11 cellular contexts compared by ENCODE assay signal in the genomic region with DNA sequence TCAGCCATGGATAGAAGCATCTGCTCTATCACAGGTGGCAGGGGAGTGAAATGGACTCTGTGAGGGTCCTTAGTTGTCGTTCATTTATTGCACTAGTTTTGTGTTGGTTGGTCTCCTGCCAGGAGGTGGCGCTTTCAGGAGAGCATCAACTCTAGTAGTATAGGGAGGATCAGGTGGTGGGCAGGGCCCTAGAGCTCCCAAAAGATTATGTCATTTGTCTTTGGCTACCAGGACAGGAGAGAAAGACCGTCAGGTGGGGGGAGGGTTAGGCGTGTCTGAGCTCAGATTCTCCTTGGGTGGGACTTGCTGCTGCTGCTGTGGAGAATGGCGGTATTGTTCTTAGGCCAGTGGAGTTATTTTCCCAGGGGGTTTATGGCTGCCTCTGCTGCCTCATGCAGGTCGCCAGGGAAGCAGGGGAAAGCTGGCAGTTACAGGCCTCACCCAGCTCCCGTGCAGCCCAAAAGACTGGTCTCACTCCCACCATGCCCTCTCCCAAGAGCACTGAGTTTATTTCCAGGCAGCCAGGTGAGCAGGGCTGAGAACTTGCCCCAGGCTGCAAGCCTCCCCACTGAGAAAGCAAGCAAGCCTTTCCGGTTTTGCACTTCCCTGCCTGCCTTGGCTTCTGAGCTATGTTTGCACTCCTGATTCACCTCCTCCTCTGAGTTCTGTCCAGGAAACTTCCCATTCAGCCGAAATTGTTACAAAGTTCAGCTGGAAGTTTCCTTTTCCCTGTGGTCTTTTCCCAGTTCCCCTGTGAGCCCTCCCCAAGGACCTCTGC.
DNase-seq lines count a peak whose midpoint lies in the region; ATAC-seq and TF ChIP-seq lines count a peak whose summit lies in the region.
"Had no signal": no experiment of that assay in that cellular context is flagged by ENCODE, and none has a peak within 500 bp of the region (broad histone marks: within the 10 kb centered on the region; RNA-seq: fewer than 3 reads in every experiment).

No MANE protein-coding gene starts in this region.

- no peaks in the 10 kb centered on the region for H3K36me3 Mint-ChIP-seq in CD4-positive, alpha-beta T cell (ENCODE audit: low read depth)

- TF ChIP-seq CTCF in GM12865 (IDR thresholded peaks at IDR 0.05; ENCODE audit: insufficient read depth, low read depth, low read length, missing control alignments): no peak
- TF ChIP-seq CTCF in CD4-positive, alpha-beta T cell (IDR thresholded peaks at IDR 0.05): no peak

- no peaks in the 10 kb centered on the region for H3K27me3 ChIP-seq in CD4-positive, alpha-beta T cell (ENCODE audit: control insufficient read depth, insufficient read depth, low read length)
- H3K27me3 ChIP-seq: ascending aorta had no signal

- DNase-seq in GM12865 (ENCODE audit: low read depth): peak; percentile 2
- DNase-seq in NCI-H1048 (lab: John Stamatoyannopoulos, UW): peak; percentile 49
- peak; percentile 83 for DNase-seq in SK-MEL-5 (ENCODE audit: low read depth, low spot score)
- peak; percentile 89 for DNase-seq in islet precursor cell
- DNase-seq in NCI-H187 (lab: John Stamatoyannopoulos, UW): no peak
- DNase-seq in SKM-1 treated with dmso at 0.1 percent for 144 hours (lab: John Stamatoyannopoulos, UW; ENCODE audit: unreplicated experiment): no peak
- no peak for DNase-seq in CD4-positive, alpha-beta T cell
- DNase-seq in activated naive CD4-positive, alpha-beta T cell (lab: John Stamatoyannopoulos, UW): no peak
- DNase-seq: activated T-cell treated with anti-CD3 and anti-CD28 coated beads, Interleukin-2, amount 50 U/mL, for 1 hour had no signal

- no peak overlapping the region for H3K27ac ChIP-seq in CD4-positive, alpha-beta T cell (ENCODE audit: low read depth, low read length)
- H3K27ac ChIP-seq: ascending aorta had no signal

- POLR2A ChIA-PET in CD4-positive, alpha-beta T cell (lab: Charles Lee): no interaction called here

- CTCF ChIA-PET in CD4-positive, alpha-beta T cell (lab: Charles Lee): no interaction called here

- ATAC-seq in CD4-positive, alpha-beta T cell (ENCODE audit: poor library complexity): no peak
- ATAC-seq: HepG2 had no signal

- no peaks in the 10 kb centered on the region for H3K9me3 ChIP-seq in CD4-positive, alpha-beta T cell (ENCODE audit: control insufficient read depth, low read length)

- H3K4me3 ChIP-seq in GM12865 (ENCODE audit: low read depth, low read length): no peak overlapping the region
- H3K4me3 ChIP-seq: ascending aorta had no signal

- intact Hi-C loops in CD4-positive, alpha-beta T cell (cut with DNase I, micrococcal nuclease): no loop called here

- peaks cover 9% of the 10 kb centered on the region for H3K9me3 Mint-ChIP-seq in CD4-positive, alpha-beta T cell

- no peak overlapping the region for H3K4me3 Mint-ChIP-seq in CD4-positive, alpha-beta T cell

- H3K27me3 Mint-ChIP-seq in CD4-positive, alpha-beta T cell: no peaks in the 10 kb centered on the region

- no peak overlapping the region for H3K27ac Mint-ChIP-seq in CD4-positive, alpha-beta T cell

- in situ Hi-C loops in SK-MEL-5 (cut with HindIII; ENCODE audit: low pct_unique_long_range_greater_than_20kb, low sequenced_read_pairs): no loop called here

- H3K4me1 Mint-ChIP-seq in CD4-positive, alpha-beta T cell (ENCODE audit: low read depth): no peaks in the 10 kb centered on the region

Comparison
In these comparisons a context has a peak if more than half of its experiments do, and no peak if none do; other contexts are left out.
1. DNase-seq: peak in GM12865 (single experiment), NCI-H1048 (single experiment), SK-MEL-5 (single experiment) and islet precursor cell (single experiment); none in NCI-H187 (0 of 2), SKM-1 treated with dmso at 0.1 percent for 144 hours (single experiment), CD4-positive, alpha-beta T cell (0 of 10) and activated naive CD4-positive, alpha-beta T cell (0 of 4).